20 cellular contexts compared by ENCODE assay signal in genomic region chr2:237232166-237232565, GRCh38.
"Had no signal": no experiment of that assay in that cellular context is flagged by ENCODE, and none has a peak within 500 bp of the region (broad histone marks: within the 10 kb centered on the region; RNA-seq: fewer than 3 reads in every experiment).

No MANE protein-coding gene starts in this region.

- DNase-seq: activated CD8-positive, alpha-beta memory T cell treated with anti-CD3 and anti-CD28 coated beads, Interleukin-2, amount 50 U/mL, for 48 hours; activated naive CD4-positive, alpha-beta T cell; activated T-cell treated with anti-CD3 and anti-CD28 coated beads, Interleukin-2, amount 50 U/mL, for 4 hours; cerebellar nuclear complex; effector CD4-positive, alpha-beta T cell; foreskin keratinocyte; immature natural killer cell; kidney glomerular epithelial cell; left lung; mammary epithelial cell; pancreas; stimulated activated CD4-positive, alpha-beta T cell treated with anti-CD3 and anti-CD28 coated beads, Interleukin-4, amount 100 ng/mL, for 24 hours; stimulated activated naive CD4-positive, alpha-beta T cell treated with Interleukin-2 at 50 U/mL for 16 hours; T-helper 1 cell; thyroid gland had no signal

- H2AFZ ChIP-seq: hepatocyte had no signal

- H3K27ac ChIP-seq: foreskin keratinocyte, hepatocyte, left lung, neutrophil, pancreas had no signal

- H3K4me3 ChIP-seq: hepatocyte, left lung, pancreas, thyroid gland had no signal

- H3K4me1 ChIP-seq: foreskin keratinocyte, left lung had no signal

- ATAC-seq: activated T-cell treated with anti-CD3 and anti-CD28 coated beads, Interleukin-2, amount 50 U/mL, for 4 hours; foreskin keratinocyte; left lung; pancreas; sciatic nerve; WTC11 had no signal

- H3K4me2 ChIP-seq: hepatocyte had no signal

- H3K9me3 ChIP-seq: left lung, neutrophil, pancreas, thyroid gland had no signal

- H3K79me2 ChIP-seq: hepatocyte had no signal

- H3K27me3 ChIP-seq: hepatocyte, left lung, pancreas, thyroid gland had no signal

- H3K36me3 ChIP-seq: left lung, neutrophil, pancreas, thyroid gland had no signal

- FAIRE-seq: endometrium, pancreas had no signal
